ENCODE assay signal across 8 cellular contexts in genomic region chr3:139534992-139535879, GRCh38. TPM values are rescaled to one million over a fixed set of nuclear protein-coding genes. Genes with fewer than 3 reads are reported as not detected.
DNase-seq lines count a peak whose midpoint lies in the region; ATAC-seq and TF ChIP-seq lines count a peak whose summit lies in the region.

No MANE protein-coding gene starts in this region.

- peak overlapping the region; percentile 76 for H3K27ac ChIP-seq in RWPE2 (ENCODE audit: poor library complexity, severe bottlenecking)

- no peaks in the 10 kb centered on the region for H3K9me3 Mint-ChIP-seq in osteocyte (ENCODE audit: unreplicated experiment)
- H3K9me3 Mint-ChIP-seq in activated naive CD4-positive, alpha-beta T cell treated with anti-CD3 and anti-CD28 coated beads, Interleukin-2, amount 10 ng/mL, durations not matched to agents 7 days and 5 days: no peaks in the 10 kb centered on the region

- no peak overlapping the region for H3K4me3 Mint-ChIP-seq in osteocyte (ENCODE audit: unreplicated experiment)
- no peak overlapping the region for H3K4me3 Mint-ChIP-seq in activated naive CD4-positive, alpha-beta T cell treated with anti-CD3 and anti-CD28 coated beads, Interleukin-2, amount 10 ng/mL, durations not matched to agents 7 days and 5 days

- no peaks in the 10 kb centered on the region for H3K36me3 Mint-ChIP-seq in osteocyte (ENCODE audit: unreplicated experiment)
- no peaks in the 10 kb centered on the region for H3K36me3 Mint-ChIP-seq in activated naive CD4-positive, alpha-beta T cell treated with anti-CD3 and anti-CD28 coated beads, Interleukin-2, amount 10 ng/mL, durations not matched to agents 7 days and 5 days

- TF ChIP-seq CTCF in RWPE2 (IDR thresholded peaks at IDR 0.05; ENCODE audit: poor library complexity, severe bottlenecking): no peak
- TF ChIP-seq CTCF in fibroblast of the aortic adventitia (IDR thresholded peaks at IDR 0.05; ENCODE audit: insufficient read depth, low read length): no peak
- TF ChIP-seq CTCF in osteocyte (IDR thresholded peaks at IDR 0.05): no peak
- TF ChIP-seq CTCF in GM10248 (IDR thresholded peaks at IDR 0.05; ENCODE audit: control extremely low read depth, extremely low read depth, low read depth, missing control alignments): no peak

- H3K4me3 ChIP-seq in RWPE2 (ENCODE audit: severe bottlenecking) (no peak overlapping the region), fibroblast of the aortic adventitia (ENCODE audit: low read depth, low read length) (no peak overlapping the region)

- H3K4me1 Mint-ChIP-seq in osteocyte (ENCODE audit: unreplicated experiment): peaks cover 45% of the 10 kb centered on the region
- peaks cover 13% of the 10 kb centered on the region for H3K4me1 Mint-ChIP-seq in activated naive CD4-positive, alpha-beta T cell treated with anti-CD3 and anti-CD28 coated beads, Interleukin-2, amount 10 ng/mL, durations not matched to agents 7 days and 5 days

- CTCF ChIA-PET in GM10248 (lab: Yijun Ruan, JAX): interaction anchor here (1.0 kb wide), 1 partner anchor 10 kb away, joined by 4 read pairs; no protein-coding TSS in a partner anchor
- CTCF ChIA-PET in activated naive CD4-positive, alpha-beta T cell treated with anti-CD3 and anti-CD28 coated beads, Interleukin-2, amount 10 ng/mL, durations not matched to agents 7 days and 5 days (lab: Charles Lee): no interaction called here

- peaks cover 3% of the 10 kb centered on the region for H3K27me3 Mint-ChIP-seq in osteocyte (ENCODE audit: unreplicated experiment)
- H3K27me3 Mint-ChIP-seq in activated naive CD4-positive, alpha-beta T cell treated with anti-CD3 and anti-CD28 coated beads, Interleukin-2, amount 10 ng/mL, durations not matched to agents 7 days and 5 days: peaks cover 40% of the 10 kb centered on the region

- peak overlapping the region; percentile 78 for H3K27ac Mint-ChIP-seq in osteocyte (ENCODE audit: unreplicated experiment)
- H3K27ac Mint-ChIP-seq in activated naive CD4-positive, alpha-beta T cell treated with anti-CD3 and anti-CD28 coated beads, Interleukin-2, amount 10 ng/mL, durations not matched to agents 7 days and 5 days: no peak overlapping the region

- POLR2A ChIA-PET in GM10248 (lab: Yijun Ruan, JAX): no interaction called here

- H3K9me3 ChIP-seq in RWPE2 (ENCODE audit: severe bottlenecking): no peaks in the 10 kb centered on the region

- peaks cover 34% of the 10 kb centered on the region for H3K4me1 ChIP-seq in RWPE2 (ENCODE audit: insufficient read depth, poor library complexity, severe bottlenecking)

- DNase-seq in DMS 273 (lab: John Stamatoyannopoulos, UW; ENCODE audit: unreplicated experiment) (peak; percentile 93), RWPE2 (ENCODE audit: low spot score) (no peak), fibroblast of the aortic adventitia (ENCODE audit: low read depth) (peak; percentile 97), osteocyte (ENCODE audit: extremely low spot score, unreplicated experiment) (no peak), GM10248 (ENCODE audit: extremely low spot score) (no peak), T-helper 9 cell (no peak)
- DNase-seq in activated naive CD4-positive, alpha-beta T cell treated with anti-CD3 and anti-CD28 coated beads, Interleukin-2, amount 10 ng/mL, durations not matched to agents 7 days and 5 days: no peak

- ATAC-seq in RWPE2 (ENCODE audit: low read depth) (peak; percentile 10; the same call in 1 of the 3 replicates), GM19328 (IDR thresholded peaks at IDR 0.05; ENCODE audit: unreplicated experiment) (no peak)

- no peaks in the 10 kb centered on the region for H3K27me3 ChIP-seq in RWPE2 (ENCODE audit: insufficient read depth, poor library complexity, severe bottlenecking)

- no peaks in the 10 kb centered on the region for H3K36me3 ChIP-seq in RWPE2 (ENCODE audit: low read depth)

RNA-seq across cellular contexts. Expression of gene RBP1, which starts 4.3 kb away (rescaled TPM):
- 31.2 and 49.1 TPM in 2 replicates for total RNA-seq in fibroblast of the aortic adventitia (ENCODE audit: low replicate concordance)
- 6.4 and 7.3 TPM in 2 replicates for total RNA-seq in osteocyte

RNA-seq across cellular contexts. Expression of gene RBP2, which starts 58.9 kb away (rescaled TPM):
- total RNA-seq in fibroblast of the aortic adventitia (ENCODE audit: low replicate concordance) (not detected in 2 replicates), osteocyte (not detected in 2 replicates)

Comparison
In these comparisons a context has a peak if more than half of its experiments do, and no peak if none do; other contexts are left out.
1. DNase-seq: peak in DMS 273 (single experiment) and fibroblast of the aortic adventitia (single experiment); none in RWPE2 (single experiment), osteocyte (single experiment), GM10248 (single experiment), activated naive CD4-positive, alpha-beta T cell treated with anti-CD3 and anti-CD28 coated beads, Interleukin-2, amount 10 ng/mL, durations not matched to agents 7 days and 5 days (single experiment) and T-helper 9 cell (single experiment).